1 cellular context compared by ENCODE assay signal in genomic region chr12:95141305-95141704, GRCh38.
TF ChIP-seq lines count a peak whose summit lies in the region.

No MANE protein-coding gene starts in this region.

TF ChIP-seq in SK-N-SH, 30 proteins besides CTCF, POLR2A, EP300 and RAD21 (continued from another document):
- TF ChIP-seq ZBTB33 (IDR thresholded peaks at IDR 0.05; ENCODE audit: borderline replicate concordance, low read depth) (no peak), SMC3 (IDR thresholded peaks at IDR 0.05; ENCODE audit: low read depth, low read length) (no peak), POLR2AphosphoS5 (IDR thresholded peaks at IDR 0.05; ENCODE audit: low read depth, low read length) (no peak), TCF12 (IDR thresholded peaks at IDR 0.05) (no peak), RCOR1 (IDR thresholded peaks at IDR 0.05; ENCODE audit: low read length) (no peak), MXI1 (IDR thresholded peaks at IDR 0.05; ENCODE audit: low read depth, low read length) (no peak), GATA2 (CRISPR knock-in tag; IDR thresholded peaks at IDR 0.05) (no peak)
